ENCODE assay signal across 23 cellular contexts in genomic region chr12:50613463-50613862, GRCh38.
A peak's percentile ranks its signal among the peaks of the same experiment; 100 is the strongest.
DNase-seq lines count a peak whose midpoint lies in the region; ATAC-seq, FAIRE-seq and TF ChIP-seq lines count a peak whose summit lies in the region.
"Had no signal": no experiment of that assay in that cellular context is flagged by ENCODE, and none has a peak within 500 bp of the region (broad histone marks: within the 10 kb centered on the region; RNA-seq: fewer than 3 reads in every experiment).

No MANE protein-coding gene starts in this region.

- TF ChIP-seq CTCF in astrocyte (IDR thresholded peaks at IDR 0.05; ENCODE audit: insufficient read depth, low read depth, low read length) (no peak), HepG2 (CRISPR knock-in tag; IDR thresholded peaks at IDR 0.05) (no peak), suprapubic skin (IDR thresholded peaks at IDR 0.05) (no peak)

- H3K4me3 Mint-ChIP-seq in astrocyte (ENCODE audit: unreplicated experiment), result no peak overlapping the region
- H3K4me3 Mint-ChIP-seq: brain; HFFc6; memory B cell; naive thymus-derived CD8-positive, alpha-beta T cell; T-cell had no signal

- BruUV-seq in HepG2 (replicated peaks; lab: Mats Ljungman, UMichigan), result no TSS peak

- H4K20me1 ChIP-seq in astrocyte (ENCODE audit: insufficient read depth, low read length), result no peaks in the 10 kb centered on the region
- no peaks in the 10 kb centered on the region; the same call in none of the 2 replicates for H4K20me1 ChIP-seq in HepG2 (ENCODE audit: insufficient read depth, low read length)

- H3K9me3 ChIP-seq in HUES48 (ENCODE audit: control insufficient read depth, insufficient read depth, low read length), result no peaks in the 10 kb centered on the region
- H3K9me3 ChIP-seq in astrocyte (ENCODE audit: insufficient read depth, low read depth, low read length), result no peaks in the 10 kb centered on the region
- H3K9me3 ChIP-seq in HepG2 (ENCODE audit: low read length), result no peaks in the 10 kb centered on the region
- H3K9me3 ChIP-seq in suprapubic skin, result no peaks in the 10 kb centered on the region
- H3K9me3 ChIP-seq: thoracic aorta had no signal

- no peak overlapping the region for H3K9ac ChIP-seq in HUES48 (ENCODE audit: low read depth, low read length)
- peak overlapping the region; percentile 45 for H3K9ac ChIP-seq in astrocyte (ENCODE audit: low read length)
- H3K9ac ChIP-seq in HepG2 (ENCODE audit: insufficient read depth, low read depth, low read length), result no peak overlapping the region
- H3K9ac ChIP-seq: parathyroid adenoma had no signal

- peak overlapping the region; percentile 63 for H3K27ac ChIP-seq in HUES48 (ENCODE audit: low read depth, low read length)
- peak overlapping the region; percentile 76 for H3K27ac ChIP-seq in astrocyte (ENCODE audit: low read depth, low read length)
- H3K27ac ChIP-seq in HepG2 (ENCODE audit: extremely low read length, insufficient read depth, low read length), result no peak overlapping the region
- peak overlapping the region; percentile 80 for H3K27ac ChIP-seq in suprapubic skin
- H3K27ac ChIP-seq: coronary artery, parathyroid adenoma, thoracic aorta had no signal

- TF ChIP-seq POLR2A in HepG2 (IDR thresholded peaks at IDR 0.05; ENCODE audit: insufficient read depth in 1 of 2, low read depth in 2 of 2, low read length in 2 of 2), result no peak
- no peak for TF ChIP-seq POLR2A in suprapubic skin (IDR thresholded peaks at IDR 0.05)

- peak overlapping the region; percentile 52 for H3K4me2 ChIP-seq in astrocyte (ENCODE audit: low read length)
- no peak overlapping the region for H3K4me2 ChIP-seq in HepG2 (ENCODE audit: low read depth, low read length)

- no peak overlapping the region for H2AFZ ChIP-seq in astrocyte (ENCODE audit: low read depth, low read length)
- H2AFZ ChIP-seq in HepG2 (ENCODE audit: low read length), result no peak overlapping the region
- H2AFZ ChIP-seq: parathyroid adenoma had no signal

- POLR2A ChIA-PET in HepG2 (lab: Yijun Ruan, JAX), result no interaction called here

- H3K27me3 ChIP-seq in HUES48 (ENCODE audit: control insufficient read depth, insufficient read depth, low read length) (no peaks in the 10 kb centered on the region), astrocyte (ENCODE audit: insufficient read depth, low read length) (no peaks in the 10 kb centered on the region), HepG2 (ENCODE audit: control insufficient read depth in 1 of 2, insufficient read depth in 2 of 2, low read length in 2 of 2) (no peaks in the 10 kb centered on the region), suprapubic skin (no peaks in the 10 kb centered on the region)

- H3K4me3 ChIP-seq in HUES48 (ENCODE audit: low read depth, low read length) (no peak overlapping the region), astrocyte (ENCODE audit: insufficient read depth, low read depth, low read length) (no peak overlapping the region), HepG2 (replicated peaks in 1 of 3; ENCODE audit: insufficient read depth in 1 of 3, low read depth in 2 of 3, low read length in 3 of 3) (no peak overlapping the region), suprapubic skin (no peak overlapping the region)
- H3K4me3 ChIP-seq: coronary artery, thoracic aorta had no signal

- in situ Hi-C loops in HepG2 (cut with HindIII; ENCODE audit: extremely low pct_ligation_motif_present, low pct_unique_long_range_greater_than_20kb), result no loop called here

- TF ChIP-seq EP300 in HepG2 (IDR thresholded peaks at IDR 0.05; ENCODE audit: low read depth in 2 of 2, low read length in 2 of 2) (no peak), HepG2 (CRISPR knock-in tag; IDR thresholded peaks at IDR 0.05; ENCODE audit: borderline replicate concordance) (no peak), suprapubic skin (IDR thresholded peaks at IDR 0.05) (no peak)

- CTCF ChIA-PET in HepG2 (lab: Yijun Ruan, JAX; ENCODE audit: low intra/inter-chr PET ratio, low total read pairs), result no interaction called here

- WGBS in HepG2 (ENCODE audit: low lambda C conversion rate), result 84% methylated on average over 4 of the region's 4 CpGs
- WGBS in suprapubic skin, result 71% methylated on average over 4 of the region's 4 CpGs

- no peak overlapping the region for H3K27ac Mint-ChIP-seq in astrocyte (ENCODE audit: unreplicated experiment)
- H3K27ac Mint-ChIP-seq: activated naive CD4-positive, alpha-beta T cell treated with anti-CD3 and anti-CD28 coated beads, Interleukin-2, amount 50 U/mL, for 72 hours; brain; HFFc6; memory B cell; naive thymus-derived CD8-positive, alpha-beta T cell; T-cell had no signal

- DNase-seq in astrocyte (ENCODE audit: low read depth) (no peak), HepG2 (ENCODE audit: low spot score) (no peak), suprapubic skin (ENCODE audit: low spot score in 2 of 2) (no peak), DMS 273 treated with DMSO at 0.1 percent for 48 hours (lab: John Stamatoyannopoulos, UW) (no peak), amniotic stem cell (lab: John Stamatoyannopoulos, UW) (no peak), NCI-H2029 (lab: John Stamatoyannopoulos, UW) (no peak)
- DNase-seq: activated CD4-positive, alpha-beta T cell treated with anti-CD3 and anti-CD28 coated beads for 4 hours; hypothalamus; kidney; MM.1S; naive thymus-derived CD8-positive, alpha-beta T cell; NCI-H146; NCI-H774; Right ventricle myocardium superior; T-cell had no signal

- peaks cover 34% of the 10 kb centered on the region for H3K4me1 Mint-ChIP-seq in astrocyte (ENCODE audit: low read depth, unreplicated experiment)

- H3K36me3 ChIP-seq in HUES48 (ENCODE audit: control insufficient read depth, insufficient read depth, low read length) (no peaks in the 10 kb centered on the region), astrocyte (ENCODE audit: insufficient read depth, low read length) (no peaks in the 10 kb centered on the region), HepG2 (replicated peaks in 1 of 2; ENCODE audit: control insufficient read depth in 1 of 2, insufficient read depth in 2 of 2, low read length in 2 of 2) (peaks cover 3 to 4% of the 10 kb centered on the region in 2 experiments; a peak in 2 of 5 replicates), suprapubic skin (no peaks in the 10 kb centered on the region)
- H3K36me3 ChIP-seq: thoracic aorta had no signal

- FAIRE-seq in astrocyte (lab: Jason Lieb, UNC) (no peak), HepG2 (lab: Jason Lieb, UNC) (no peak)
- FAIRE-seq: kidney had no signal

- no peaks in the 10 kb centered on the region for H3K27me3 Mint-ChIP-seq in astrocyte (ENCODE audit: low read depth, unreplicated experiment)
- H3K27me3 Mint-ChIP-seq: brain; memory B cell; naive thymus-derived CD8-positive, alpha-beta T cell; T-cell had no signal

- peak; percentile 63; the same call in 2 of the 3 replicates for ATAC-seq in HepG2
- ATAC-seq: activated naive CD4-positive, alpha-beta T cell treated with anti-CD3 and anti-CD28 coated beads, Interleukin-2, amount 50 U/mL, for 72 hours; naive thymus-derived CD8-positive, alpha-beta T cell; T-cell had no signal

- peaks cover 37% of the 10 kb centered on the region for H3K4me1 ChIP-seq in HUES48 (ENCODE audit: control insufficient read depth, insufficient read depth, low read length)
- peaks cover 35% of the 10 kb centered on the region for H3K4me1 ChIP-seq in astrocyte (ENCODE audit: insufficient read depth, low read length)
- H3K4me1 ChIP-seq in HepG2 (ENCODE audit: insufficient read depth, low read length), result peaks cover 40% of the 10 kb centered on the region
- H3K4me1 ChIP-seq in suprapubic skin, result peaks cover 69% of the 10 kb centered on the region

- intact Hi-C loops in HepG2 (cut with micrococcal nuclease; ENCODE audit: unreplicated experiment), result loop anchor here (10.0 kb wide), 1 partner anchor 49 kb away; no protein-coding TSS in a partner anchor

- H3K36me3 Mint-ChIP-seq in astrocyte (ENCODE audit: low read depth, unreplicated experiment), result peaks cover 2% of the 10 kb centered on the region
- H3K36me3 Mint-ChIP-seq: activated naive CD4-positive, alpha-beta T cell treated with anti-CD3 and anti-CD28 coated beads, Interleukin-2, amount 50 U/mL, for 72 hours; brain had no signal

- no peak for TF ChIP-seq RAD21 in HepG2 (CRISPR knock-in tag; IDR thresholded peaks at IDR 0.05)

- H3K79me2 ChIP-seq in astrocyte (ENCODE audit: insufficient read depth, low read length) (peaks cover 40% of the 10 kb centered on the region), HepG2 (ENCODE audit: insufficient read depth, low read length) (peaks cover 81% of the 10 kb centered on the region)

- H3K9me3 Mint-ChIP-seq in astrocyte (ENCODE audit: unreplicated experiment), result no peaks in the 10 kb centered on the region
- H3K9me3 Mint-ChIP-seq: activated naive CD4-positive, alpha-beta T cell treated with anti-CD3 and anti-CD28 coated beads, Interleukin-2, amount 50 U/mL, for 72 hours; brain; HFFc6; memory B cell; naive thymus-derived CD8-positive, alpha-beta T cell; T-cell had no signal

TF ChIP-seq in HepG2, 621 proteins besides CTCF, POLR2A, EP300 and RAD21 (continues in another document):
- TF ChIP-seq ISX (CRISPR knock-in tag; conservative IDR thresholded peaks at IDR 0.05) (no peak), IKZF5 (CRISPR knock-in tag; IDR thresholded peaks at IDR 0.05) (no peak), SP4 (CRISPR knock-in tag; IDR thresholded peaks at IDR 0.05) (no peak), KLF9 (CRISPR knock-in tag; IDR thresholded peaks at IDR 0.05; ENCODE audit: low read depth) (no peak), TBP (CRISPR knock-in tag; IDR thresholded peaks at IDR 0.05) (no peak), RBM22 (optimal IDR thresholded peaks at IDR 0.05; ENCODE audit: low read length) (no peak), PRMT3 (CRISPR knock-in tag; IDR thresholded peaks at IDR 0.05; ENCODE audit: borderline replicate concordance, low read depth) (no peak), TSC22D2 (CRISPR knock-in tag; IDR thresholded peaks at IDR 0.05; ENCODE audit: borderline replicate concordance) (no peak), ZFYVE20 (CRISPR knock-in tag; IDR thresholded peaks at IDR 0.05; ENCODE audit: borderline replicate concordance, low read depth) (no peak)
- TF ChIP-seq, protein P1, sequence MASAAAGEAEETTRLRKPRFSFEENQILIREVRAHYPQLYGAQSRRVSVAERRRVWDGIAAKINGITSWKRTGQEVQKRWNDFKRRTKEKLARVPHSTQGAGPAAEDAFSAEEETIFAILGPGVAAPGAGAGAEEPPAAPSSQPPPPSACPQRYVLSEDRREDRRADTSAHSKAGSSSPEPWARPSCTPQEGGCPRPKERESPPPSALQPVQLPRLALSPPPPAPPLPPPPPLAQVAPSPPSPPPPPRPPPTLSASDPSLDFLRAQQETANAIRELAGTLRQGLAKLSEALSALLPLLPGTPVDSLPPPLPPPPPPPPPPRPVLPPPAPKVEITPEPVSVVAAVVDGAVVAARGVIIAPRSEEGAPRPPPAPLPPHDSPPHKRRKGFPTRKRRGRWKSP (CRISPR knock-in tag; IDR thresholded peaks at IDR 0.05), result no peak
